In genomic region chr9:87212563-87213154, GRCh38 we compare ENCODE assay signal across 1 cellular context.
TF ChIP-seq lines count a peak whose summit lies in the region.

No MANE protein-coding gene starts in this region.

TF ChIP-seq in GM23338, 12 proteins besides CTCF, POLR2A, EP300 and RAD21 (continued from another document):
- TF ChIP-seq ZNF462 (CRISPR knock-in tag; IDR thresholded peaks at IDR 0.05), result no peak; the same call in 1 of the 2 replicates
- TF ChIP-seq ZNF331 (CRISPR knock-in tag; IDR thresholded peaks at IDR 0.05; ENCODE audit: low read depth), result no peak
- no peak for TF ChIP-seq JUNB (IDR thresholded peaks at IDR 0.05; ENCODE audit: unreplicated experiment)
- no peak for TF ChIP-seq CREB1 (CRISPR knock-in tag; IDR thresholded peaks at IDR 0.05; ENCODE audit: low read depth)
- TF ChIP-seq NANOG (IDR thresholded peaks at IDR 0.05; ENCODE audit: borderline replicate concordance), result no peak
- TF ChIP-seq EZH2 (IDR thresholded peaks at IDR 0.05; ENCODE audit: low read depth, unreplicated experiment), result no peak
- no peak for TF ChIP-seq EZH2phosphoT487 (IDR thresholded peaks at IDR 0.05; ENCODE audit: unreplicated experiment)
- no peak for TF ChIP-seq POLR2AphosphoS5 (IDR thresholded peaks at IDR 0.05; ENCODE audit: low read depth)
- TF ChIP-seq, protein P1, sequence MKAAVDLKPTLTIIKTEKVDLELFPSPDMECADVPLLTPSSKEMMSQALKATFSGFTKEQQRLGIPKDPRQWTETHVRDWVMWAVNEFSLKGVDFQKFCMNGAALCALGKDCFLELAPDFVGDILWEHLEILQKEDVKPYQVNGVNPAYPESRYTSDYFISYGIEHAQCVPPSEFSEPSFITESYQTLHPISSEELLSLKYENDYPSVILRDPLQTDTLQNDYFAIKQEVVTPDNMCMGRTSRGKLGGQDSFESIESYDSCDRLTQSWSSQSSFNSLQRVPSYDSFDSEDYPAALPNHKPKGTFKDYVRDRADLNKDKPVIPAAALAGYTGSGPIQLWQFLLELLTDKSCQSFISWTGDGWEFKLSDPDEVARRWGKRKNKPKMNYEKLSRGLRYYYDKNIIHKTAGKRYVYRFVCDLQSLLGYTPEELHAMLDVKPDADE (IDR thresholded peaks at IDR 0.05), result no peak
